Comparison of ENCODE assay signal across 13 cellular contexts in the genomic region with DNA sequence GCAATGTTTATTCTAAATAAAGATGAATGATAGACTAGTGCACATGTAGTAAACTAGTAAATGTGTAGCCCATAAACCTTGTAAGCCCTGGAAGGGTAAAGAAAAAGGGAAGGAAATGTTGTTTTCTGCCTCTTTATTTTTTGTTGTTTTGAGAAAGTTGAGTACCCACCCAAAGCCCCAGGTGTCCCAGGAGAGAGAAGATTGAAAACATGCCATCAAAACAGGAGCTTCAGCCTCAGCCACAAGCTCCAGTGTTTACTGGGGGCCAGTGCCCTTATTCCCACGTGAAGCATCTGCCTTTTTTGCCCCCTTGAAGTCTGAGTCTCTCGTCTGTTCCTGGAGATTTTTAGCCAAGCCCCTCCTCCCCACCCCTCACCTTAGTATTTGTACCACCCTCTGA.
"Had no signal": no experiment of that assay in that cellular context is flagged by ENCODE, and none has a peak within 500 bp of the region (broad histone marks: within the 10 kb centered on the region; RNA-seq: fewer than 3 reads in every experiment).

No MANE protein-coding gene starts in this region.

- H3K9me3 Mint-ChIP-seq: dendritic cell treated with granulocyte-macrophage colony-stimulating factor and Interleukin-4, amounts not matched to agents 40 ng/mL and 50 ng/mL, for 4 days had no signal

- H3K4me2 ChIP-seq: hepatocyte had no signal

- H3K9ac ChIP-seq: parathyroid adenoma had no signal

- H3K36me3 ChIP-seq: WERI-Rb-1 had no signal

- ATAC-seq: body of pancreas had no signal

- H3K27ac Mint-ChIP-seq: activated CD4-positive, alpha-beta T cell treated with anti-CD3 and anti-CD28 coated beads, Interleukin-2, amount 10 ng/mL, durations not matched to agents 24 days and 14 days; dendritic cell treated with granulocyte-macrophage colony-stimulating factor and Interleukin-4, amounts not matched to agents 40 ng/mL and 50 ng/mL, for 4 days had no signal

- H3K4me3 ChIP-seq: body of pancreas, hepatocyte had no signal

- H3K27me3 Mint-ChIP-seq: activated CD4-positive, alpha-beta T cell treated with anti-CD3 and anti-CD28 coated beads, Interleukin-2, amount 10 ng/mL, durations not matched to agents 24 days and 14 days; dendritic cell treated with granulocyte-macrophage colony-stimulating factor and Interleukin-4, amounts not matched to agents 40 ng/mL and 50 ng/mL, for 4 days had no signal

- H3K9me3 ChIP-seq: body of pancreas had no signal

- H3K27me3 ChIP-seq: body of pancreas had no signal

- H3K4me1 ChIP-seq: body of pancreas, parathyroid adenoma had no signal

- H3K27ac ChIP-seq: body of pancreas, hepatocyte, parathyroid adenoma, WERI-Rb-1 had no signal

- DNase-seq: activated CD4-positive, alpha-beta T cell treated with anti-CD3 and anti-CD28 coated beads, Interleukin-2, amount 10 ng/mL, durations not matched to agents 24 days and 14 days; activated naive CD4-positive, alpha-beta T cell treated with Interleukin-2 at 50 U/mL for 16 hours; activated T-cell treated with anti-CD3 and anti-CD28 coated beads, Interleukin-2, amount 50 U/mL, for 48 hours; amniotic stem cell; body of pancreas; central memory CD4-positive, alpha-beta T cell; kidney glomerular epithelial cell; stimulated activated CD4-positive, alpha-beta T cell treated with anti-CD3 and anti-CD28 coated beads, Interleukin-15, amount 100 ng/mL, for 24 hours; trophoblast cell; WERI-Rb-1 had no signal

- H3K4me3 Mint-ChIP-seq: activated CD4-positive, alpha-beta T cell treated with anti-CD3 and anti-CD28 coated beads, Interleukin-2, amount 10 ng/mL, durations not matched to agents 24 days and 14 days; dendritic cell treated with granulocyte-macrophage colony-stimulating factor and Interleukin-4, amounts not matched to agents 40 ng/mL and 50 ng/mL, for 4 days had no signal
